ENCODE assay signal across 15 cellular contexts in genomic region chr17:49578963-49579500, GRCh38.
DNase-seq lines count a peak whose midpoint lies in the region; ATAC-seq and TF ChIP-seq lines count a peak whose summit lies in the region.
"Had no signal": no experiment of that assay in that cellular context is flagged by ENCODE, and none has a peak within 500 bp of the region (broad histone marks: within the 10 kb centered on the region; RNA-seq: fewer than 3 reads in every experiment).

No MANE protein-coding gene starts in this region.

- DNase-seq in stimulated activated naive CD8-positive, alpha-beta T cell treated with anti-CD3 and anti-CD28 coated beads, Interleukin-15, amount 100 ng/mL, for 72 hours, result no peak
- no peak for DNase-seq in coronary artery (ENCODE audit: low spot score)
- no peak for DNase-seq in GM13977 (ENCODE audit: low spot score)
- no peak for DNase-seq in NCI-H526 (lab: John Stamatoyannopoulos, UW)
- DNase-seq in NCI-H345 treated with DMSO at 0.1 percent for 48 hours (lab: John Stamatoyannopoulos, UW; ENCODE audit: unreplicated experiment), result no peak
- DNase-seq: CD4-positive, alpha-beta memory T cell; DMS153; DMS79 treated with DMSO at 0.1 percent for 48 hours; EL; GDM1 had no signal

- peak overlapping the region; percentile 61 for H3K27ac Mint-ChIP-seq in stimulated activated naive CD8-positive, alpha-beta T cell treated with anti-CD3 and anti-CD28 coated beads, Interleukin-15, Interleukin-2, amounts not matched to agents 100 ng/mL and 50 ng/mL, for 24 hours
- peak overlapping the region in 1 of 2 donors; percentile 11 for H3K27ac Mint-ChIP-seq in stimulated activated naive CD8-positive, alpha-beta T cell treated with anti-CD3 and anti-CD28 coated beads, Interleukin-15, amount 100 ng/mL, for 72 hours
- no peak overlapping the region for H3K27ac Mint-ChIP-seq in nephron
- H3K27ac Mint-ChIP-seq: B cell; CD4-positive, alpha-beta memory T cell; IgD-negative memory B cell had no signal

- TF ChIP-seq CTCF in coronary artery (IDR thresholded peaks at IDR 0.05), result no peak
- no peak for TF ChIP-seq CTCF in nephron (IDR thresholded peaks at IDR 0.05; ENCODE audit: unreplicated experiment in 3 of 3)
- no peak for TF ChIP-seq CTCF in GM13977 (IDR thresholded peaks at IDR 0.05; ENCODE audit: extremely low read depth, insufficient read depth, missing control alignments)

- no peaks in the 10 kb centered on the region for H3K36me3 Mint-ChIP-seq in stimulated activated naive CD8-positive, alpha-beta T cell treated with anti-CD3 and anti-CD28 coated beads, Interleukin-15, Interleukin-2, amounts not matched to agents 100 ng/mL and 50 ng/mL, for 24 hours (ENCODE audit: low read depth)
- no peaks in the 10 kb centered on the region for H3K36me3 Mint-ChIP-seq in nephron (ENCODE audit: low read depth)

- peak overlapping the region; percentile 95 for H3K27ac ChIP-seq in coronary artery
- H3K27ac ChIP-seq: C4-2B had no signal

- peaks cover 15% of the 10 kb centered on the region for H3K4me1 Mint-ChIP-seq in stimulated activated naive CD8-positive, alpha-beta T cell treated with anti-CD3 and anti-CD28 coated beads, Interleukin-15, Interleukin-2, amounts not matched to agents 100 ng/mL and 50 ng/mL, for 24 hours (ENCODE audit: low read depth)
- peaks cover 28% of the 10 kb centered on the region for H3K4me1 Mint-ChIP-seq in stimulated activated naive CD8-positive, alpha-beta T cell treated with anti-CD3 and anti-CD28 coated beads, Interleukin-15, amount 100 ng/mL, for 72 hours
- H3K4me1 Mint-ChIP-seq in nephron, result no peaks in the 10 kb centered on the region

- no peak overlapping the region for H3K4me3 Mint-ChIP-seq in stimulated activated naive CD8-positive, alpha-beta T cell treated with anti-CD3 and anti-CD28 coated beads, Interleukin-15, Interleukin-2, amounts not matched to agents 100 ng/mL and 50 ng/mL, for 24 hours
- no peak overlapping the region for H3K4me3 Mint-ChIP-seq in stimulated activated naive CD8-positive, alpha-beta T cell treated with anti-CD3 and anti-CD28 coated beads, Interleukin-15, amount 100 ng/mL, for 72 hours
- H3K4me3 Mint-ChIP-seq in nephron, result peak overlapping the region in 2 of 3 experiments; percentile 32 to 41
- H3K4me3 Mint-ChIP-seq: B cell; CD4-positive, alpha-beta memory T cell; IgD-negative memory B cell had no signal

- ATAC-seq in stimulated activated naive CD8-positive, alpha-beta T cell treated with anti-CD3 and anti-CD28 coated beads, Interleukin-15, amount 100 ng/mL, for 72 hours, result no peak

- H3K4me3 ChIP-seq in coronary artery, result no peak overlapping the region

- no peaks in the 10 kb centered on the region for H3K9me3 Mint-ChIP-seq in stimulated activated naive CD8-positive, alpha-beta T cell treated with anti-CD3 and anti-CD28 coated beads, Interleukin-15, Interleukin-2, amounts not matched to agents 100 ng/mL and 50 ng/mL, for 24 hours
- no peaks in the 10 kb centered on the region for H3K9me3 Mint-ChIP-seq in stimulated activated naive CD8-positive, alpha-beta T cell treated with anti-CD3 and anti-CD28 coated beads, Interleukin-15, amount 100 ng/mL, for 72 hours
- H3K9me3 Mint-ChIP-seq in nephron, result no peaks in the 10 kb centered on the region
- H3K9me3 Mint-ChIP-seq: CD4-positive, alpha-beta memory T cell; IgD-negative memory B cell had no signal

- in situ Hi-C loops in GM13977 (cut with MboI; ENCODE audit: low pct_unique_long_range_greater_than_20kb, low sequenced_read_pairs, unreplicated experiment), result no loop called here

- peaks cover 17% of the 10 kb centered on the region for H3K27me3 Mint-ChIP-seq in stimulated activated naive CD8-positive, alpha-beta T cell treated with anti-CD3 and anti-CD28 coated beads, Interleukin-15, Interleukin-2, amounts not matched to agents 100 ng/mL and 50 ng/mL, for 24 hours
- H3K27me3 Mint-ChIP-seq in stimulated activated naive CD8-positive, alpha-beta T cell treated with anti-CD3 and anti-CD28 coated beads, Interleukin-15, amount 100 ng/mL, for 72 hours, result peaks cover 55% of the 10 kb centered on the region
- peaks cover 39% of the 10 kb centered on the region for H3K27me3 Mint-ChIP-seq in nephron (ENCODE audit: low read depth)

Comparison
In these comparisons a context has a peak if more than half of its experiments do, and no peak if none do; other contexts are left out.
1. H3K4me3 Mint-ChIP-seq: peak in nephron (2 of 3); none in stimulated activated naive CD8-positive, alpha-beta T cell treated with anti-CD3 and anti-CD28 coated beads, Interleukin-15, Interleukin-2, amounts not matched to agents 100 ng/mL and 50 ng/mL, for 24 hours (single experiment) and stimulated activated naive CD8-positive, alpha-beta T cell treated with anti-CD3 and anti-CD28 coated beads, Interleukin-15, amount 100 ng/mL, for 72 hours (0 of 2).